Comparison of ENCODE assay signal across 8 cellular contexts in genomic region chr1:28232558-28233263, GRCh38. TPM values are rescaled to one million over a fixed set of nuclear protein-coding genes. Genes with fewer than 3 reads are reported as not detected.
A peak's percentile ranks its signal among the peaks of the same experiment; 100 is the strongest.
DNase-seq lines count a peak whose midpoint lies in the region; ATAC-seq and TF ChIP-seq lines count a peak whose summit lies in the region.

TSS of gene DNAJC8 (minus strand) at chr1:28233029. CDS start at chr1:28232998, 31 bp downstream.

- no peak for TF ChIP-seq CTCF in HCT116 (IDR thresholded peaks at IDR 0.05 in 2 of 3, conservative IDR thresholded peaks at IDR 0.05 in 1 of 3; ENCODE audit: borderline replicate concordance in 1 of 3, insufficient read depth in 1 of 3, low read depth in 2 of 3, low read length in 2 of 3)

- peak within 1 kb of the TSS; percentile 99 for H3K4me3 Mint-ChIP-seq in activated naive CD4-positive, alpha-beta T cell treated with anti-CD3 and anti-CD28 coated beads, Interleukin-2, amount 50 U/mL, for 24 hours

- no peak for TF ChIP-seq RAD21 in HCT116 (IDR thresholded peaks at IDR 0.05; ENCODE audit: low read depth)

- no peaks in the 10 kb centered on the region for H3K27me3 ChIP-seq in HCT116 (ENCODE audit: insufficient read depth, low read length)

- BruUV-seq in HCT116 (replicated peaks; lab: Mats Ljungman, UMichigan), result TSS peak; percentile 75

- H3K4me1 Mint-ChIP-seq in activated naive CD4-positive, alpha-beta T cell treated with anti-CD3 and anti-CD28 coated beads, Interleukin-2, amount 50 U/mL, for 24 hours, result peaks cover 38% of the 10 kb centered on the region

- peak within 1 kb of the TSS; percentile 85 for H3K4me2 ChIP-seq in HCT116 (ENCODE audit: low read length)

- no peaks in the 10 kb centered on the region for H3K9me3 Mint-ChIP-seq in activated naive CD4-positive, alpha-beta T cell treated with anti-CD3 and anti-CD28 coated beads, Interleukin-2, amount 50 U/mL, for 24 hours

- H3K27me3 Mint-ChIP-seq in activated naive CD4-positive, alpha-beta T cell treated with anti-CD3 and anti-CD28 coated beads, Interleukin-2, amount 50 U/mL, for 24 hours, result no peaks in the 10 kb centered on the region

- peak within 1 kb of the TSS; percentile 91 for H3K9ac ChIP-seq in HCT116 (ENCODE audit: low read length)

- POLR2A ChIA-PET in HCT116 (lab: Charles Lee), result interaction anchor here (6.4 kb wide), 1 partner anchor 15 kb away, joined by 61 read pairs; no protein-coding TSS in a partner anchor

- H3K27ac ChIP-seq in HCT116 (ENCODE audit: low read depth, low read length), result peak within 1 kb of the TSS; percentile 66

- DNase-seq in Daoy (ENCODE audit: low read depth), result peak; percentile 95
- DNase-seq in HCT116 (ENCODE audit: low read depth, low spot score), result peak; percentile 77
- DNase-seq in NCI-H1092 (lab: John Stamatoyannopoulos, UW), result peak; percentile 93
- DNase-seq in SKM-1 (lab: John Stamatoyannopoulos, UW; ENCODE audit: unreplicated experiment), result peak; percentile 82
- DNase-seq in globus pallidus (ENCODE audit: low spot score), result peak; percentile 89
- DNase-seq in nucleus accumbens (lab: John Stamatoyannopoulos, UW), result peak; percentile 26 to 98 (median 88)
- DNase-seq in superior temporal gyrus (ENCODE audit: extremely low spot score), result peak; percentile 97

- H3K4me1 ChIP-seq in HCT116 (ENCODE audit: control insufficient read depth in 1 of 2, insufficient read depth in 2 of 2, low read length in 2 of 2), result peaks cover 12 to 31% of the 10 kb centered on the region in 2 experiments

- no peaks in the 10 kb centered on the region for H4K20me1 ChIP-seq in HCT116 (ENCODE audit: insufficient read depth)

- no peaks in the 10 kb centered on the region for H3K9me2 ChIP-seq in HCT116 (ENCODE audit: insufficient read depth)

- RAD21 ChIA-PET in HCT116 (lab: Charles Lee; ENCODE audit: low non-redundant PET in 1 of 2, low total read pairs in 2 of 2, uncharacterized antibody in 2 of 2, unreplicated experiment in 2 of 2), result no interaction called here

- peak; percentile 60 for ATAC-seq in HCT116

- H3K79me2 ChIP-seq in HCT116 (ENCODE audit: insufficient read depth, low read length), result peaks cover 70% of the 10 kb centered on the region

- peak within 1 kb of the TSS; percentile 100 for H3K27ac Mint-ChIP-seq in activated naive CD4-positive, alpha-beta T cell treated with anti-CD3 and anti-CD28 coated beads, Interleukin-2, amount 50 U/mL, for 24 hours

- no peaks in the 10 kb centered on the region for H3K9me3 ChIP-seq in HCT116 (ENCODE audit: control insufficient read depth in 1 of 2, insufficient read depth in 1 of 2, low read depth in 1 of 2, low read length in 2 of 2)

- no peak within 1 kb of the TSS for H2AFZ ChIP-seq in HCT116 (ENCODE audit: low read depth, low read length, poor library complexity, severe bottlenecking)

- peak within 1 kb of the TSS; percentile 96 to 99 for H3K4me3 ChIP-seq in HCT116 (replicated peaks in 1 of 2; ENCODE audit: low read depth in 1 of 2, low read length in 2 of 2)

- peaks cover 7% of the 10 kb centered on the region for H3K36me3 Mint-ChIP-seq in activated naive CD4-positive, alpha-beta T cell treated with anti-CD3 and anti-CD28 coated beads, Interleukin-2, amount 50 U/mL, for 24 hours

- CTCF ChIA-PET in HCT116 (lab: Charles Lee), result interaction anchor here (1.6 kb wide), 1 partner anchor 136 kb away, joined by 3 read pairs; no protein-coding TSS in a partner anchor

- H3K36me3 ChIP-seq in HCT116 (ENCODE audit: control insufficient read depth in 1 of 2, insufficient read depth in 2 of 2, low read length in 2 of 2), result peaks cover 13 to 21% of the 10 kb centered on the region in 2 experiments; a peak in 3 of 4 replicates

- TF ChIP-seq POLR2A in HCT116 (IDR thresholded peaks at IDR 0.05; ENCODE audit: borderline replicate concordance, extremely low read depth, insufficient read depth, insufficient read length), result peak; percentile 62

- intact Hi-C loops in HCT116 (cut with micrococcal nuclease), result no loop called here

TF ChIP-seq in HCT116, 20 proteins besides CTCF, POLR2A, EP300 and RAD21:
- TF ChIP-seq EZH2 (IDR thresholded peaks at IDR 0.05) (no peak), SP1 (IDR thresholded peaks at IDR 0.05; ENCODE audit: low read depth) (peak; percentile 85), ZFX (IDR thresholded peaks at IDR 0.05) (peak; percentile 45; the same call in 1 of the 2 replicates), SRF (IDR thresholded peaks at IDR 0.05; ENCODE audit: low read depth) (no peak), SIN3A (IDR thresholded peaks at IDR 0.05; ENCODE audit: low read depth) (peak; percentile 69), POLR2AphosphoS5 (IDR thresholded peaks at IDR 0.05; ENCODE audit: low read depth, low read length) (peak; percentile 84), MAX (IDR thresholded peaks at IDR 0.05) (peak; percentile 94), JUND (IDR thresholded peaks at IDR 0.05) (no peak; the same call in 1 of the 2 replicates), EGR1 (IDR thresholded peaks at IDR 0.05; ENCODE audit: low read depth) (peak; percentile 62; the same call in 1 of the 2 replicates), YY1 (IDR thresholded peaks at IDR 0.05; ENCODE audit: extremely low read depth, insufficient replicate concordance, low read depth, low read length) (peak; percentile 96)
TF ChIP-seq in HCT116: peak in this region for 7.

RNA-seq across cellular contexts. Expression of gene DNAJC8, which starts in this region (rescaled TPM):
- 121 and 199 TPM in 2 replicates for total RNA-seq in Daoy (2014; rRNA removed; shearing (Covaris generic))
- total RNA-seq in HCT116 (2021; ENCODE audit: unreplicated experiment), result 102 TPM
- polyA plus RNA-seq in HCT116 (2012), result 45.3 and 60.6 TPM in 2 replicates

Comparison
In these comparisons a context has a peak if more than half of its experiments do, and no peak if none do; other contexts are left out.
1. Peak in every context shown above with its lines: DNase-seq, ATAC-seq, H3K4me3 ChIP-seq and H3K27ac ChIP-seq.